Comparison of ENCODE assay signal across 24 cellular contexts in the genomic region with DNA sequence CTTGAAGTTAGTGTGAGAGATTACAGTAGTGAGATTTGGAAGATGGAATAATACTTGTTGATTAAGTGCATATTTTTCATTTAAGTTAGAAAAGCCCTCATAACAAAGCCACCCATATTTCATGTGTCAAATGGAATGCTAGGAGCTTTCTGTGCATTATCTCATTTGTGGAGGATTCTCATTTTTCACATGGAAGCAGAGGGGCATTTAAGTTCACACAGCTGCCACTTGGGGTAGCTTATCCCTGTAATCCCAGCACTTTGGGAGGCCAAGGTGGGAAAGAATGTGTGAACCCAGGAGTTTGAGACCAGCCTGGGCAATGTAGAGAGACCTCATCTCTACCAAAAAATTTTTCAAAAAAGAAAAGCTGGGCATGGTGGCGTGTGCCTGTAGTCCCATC. TPM values are rescaled to one million over a fixed set of nuclear protein-coding genes. Genes with fewer than 3 reads are reported as not detected.
DNase-seq lines count a peak whose midpoint lies in the region; ATAC-seq and TF ChIP-seq lines count a peak whose summit lies in the region.
"Had no signal": no experiment of that assay in that cellular context is flagged by ENCODE, and none has a peak within 500 bp of the region (broad histone marks: within the 10 kb centered on the region; RNA-seq: fewer than 3 reads in every experiment).

No MANE protein-coding gene starts in this region.

- H3K27me3 ChIP-seq in cardiac muscle cell (no peaks in the 10 kb centered on the region), gastrocnemius medialis (no peaks in the 10 kb centered on the region), upper lobe of right lung (no peaks in the 10 kb centered on the region)
- H3K27me3 ChIP-seq: neural progenitor cell had no signal

- TF ChIP-seq CTCF in cardiac muscle cell (IDR thresholded peaks at IDR 0.05; ENCODE audit: low read depth, low read length) (no peak), gastrocnemius medialis (IDR thresholded peaks at IDR 0.05 in 4 of 5, conservative IDR thresholded peaks at IDR 0.05 in 1 of 5) (no peak), upper lobe of right lung (IDR thresholded peaks at IDR 0.05) (no peak)

- H3K9me3 Mint-ChIP-seq in effector memory CD8-positive, alpha-beta T cell = no peaks in the 10 kb centered on the region
- H3K9me3 Mint-ChIP-seq: dendritic cell treated with granulocyte-macrophage colony-stimulating factor and Interleukin-4, amounts not matched to agents 40 ng/mL and 50 ng/mL, for 4 days; GM23338; neural progenitor cell; T-helper 2 cell treated with Interferon-gamma antibody and Interleukin-4, amounts not matched to agents 5 μg/mL and 100 μg/mL, for 36 hours had no signal

- H3K4me1 ChIP-seq in cardiac muscle cell (ENCODE audit: low read depth) (peaks cover 39% of the 10 kb centered on the region), gastrocnemius medialis (peaks cover 89 to 93% of the 10 kb centered on the region in 2 donors), upper lobe of right lung (peaks cover 49% of the 10 kb centered on the region)

- H3K4me1 Mint-ChIP-seq in effector memory CD8-positive, alpha-beta T cell (ENCODE audit: low read depth in 2 of 2) = peaks cover 58 to 71% of the 10 kb centered on the region in 2 donors

- H3K4me3 ChIP-seq in cardiac muscle cell = no peak overlapping the region
- H3K4me3 ChIP-seq in gastrocnemius medialis = no peak overlapping the region
- H3K4me3 ChIP-seq in upper lobe of right lung = no peak overlapping the region
- H3K4me3 ChIP-seq: GM12878, GM23338, neural progenitor cell had no signal

- TF ChIP-seq POLR2A in gastrocnemius medialis (IDR thresholded peaks at IDR 0.05) = no peak

- in situ Hi-C loops in gastrocnemius medialis (cut with MboI; ENCODE audit: low sequenced_read_pairs in 4 of 4) = loop anchor here in 1 of 4 donors (25.0 kb wide), 1 partner anchor 94 kb away; no protein-coding TSS in a partner anchor

- no peaks in the 10 kb centered on the region for H3K27me3 Mint-ChIP-seq in effector memory CD8-positive, alpha-beta T cell
- H3K27me3 Mint-ChIP-seq: dendritic cell treated with granulocyte-macrophage colony-stimulating factor and Interleukin-4, amounts not matched to agents 40 ng/mL and 50 ng/mL, for 4 days; progenitor cell of endocrine pancreas had no signal

- ATAC-seq in left cardiac atrium (no peak), gastrocnemius medialis (no peak), upper lobe of right lung (no peak), HG02981 (IDR thresholded peaks at IDR 0.05; ENCODE audit: unreplicated experiment) (no peak)
- no peak for ATAC-seq in effector memory CD8-positive, alpha-beta T cell (replicated peaks)
- ATAC-seq: GM12878, GM23338 had no signal

- peak overlapping the region; percentile 49 to 88 for H3K27ac Mint-ChIP-seq in effector memory CD8-positive, alpha-beta T cell
- H3K27ac Mint-ChIP-seq: dendritic cell treated with granulocyte-macrophage colony-stimulating factor and Interleukin-4, amounts not matched to agents 40 ng/mL and 50 ng/mL, for 4 days; GM23338; neural progenitor cell; progenitor cell of endocrine pancreas; T-helper 2 cell treated with Interferon-gamma antibody and Interleukin-4, amounts not matched to agents 5 μg/mL and 100 μg/mL, for 36 hours had no signal

- no peak overlapping the region for H3K4me3 Mint-ChIP-seq in effector memory CD8-positive, alpha-beta T cell
- H3K4me3 Mint-ChIP-seq: dendritic cell treated with granulocyte-macrophage colony-stimulating factor and Interleukin-4, amounts not matched to agents 40 ng/mL and 50 ng/mL, for 4 days; GM23338; neural progenitor cell; T-helper 2 cell treated with Interferon-gamma antibody and Interleukin-4, amounts not matched to agents 5 μg/mL and 100 μg/mL, for 36 hours had no signal

- H3K9me3 ChIP-seq in cardiac muscle cell (ENCODE audit: low read depth) = no peaks in the 10 kb centered on the region
- H3K9me3 ChIP-seq in gastrocnemius medialis = no peaks in the 10 kb centered on the region
- no peaks in the 10 kb centered on the region for H3K9me3 ChIP-seq in upper lobe of right lung
- H3K9me3 ChIP-seq: SK-N-SH had no signal

- intact Hi-C loops in left cardiac atrium (cut with DNase I) (loop anchor here in 1 of 2 donors (10.0 kb wide), 1 partner anchor 56 kb away; a partner anchor contains a TSS), gastrocnemius medialis (cut with DNase I; ENCODE audit: low total_unique reads) (no loop called here), upper lobe of right lung (cut with DNase I) (no loop called here)

- H3K36me3 ChIP-seq in cardiac muscle cell (no peaks in the 10 kb centered on the region), gastrocnemius medialis (no peaks in the 10 kb centered on the region), upper lobe of right lung (no peaks in the 10 kb centered on the region)
- H3K36me3 ChIP-seq: neural progenitor cell had no signal

- peaks cover 9% of the 10 kb centered on the region for H3K36me3 Mint-ChIP-seq in effector memory CD8-positive, alpha-beta T cell (ENCODE audit: insufficient read depth)

- H3K27ac ChIP-seq in cardiac muscle cell = peak overlapping the region; percentile 93
- H3K27ac ChIP-seq in gastrocnemius medialis = peak overlapping the region; percentile 80 to 99 (median 96)
- H3K27ac ChIP-seq in upper lobe of right lung = no peak overlapping the region
- H3K27ac ChIP-seq: neural progenitor cell, VCaP had no signal

- DNase-seq in cardiac muscle cell (ENCODE audit: low read depth in 1 of 2, low spot score in 1 of 2) (no peak), left cardiac atrium (no peak), NCI-H82 treated with DMSO at 0.1 percent for 48 hours (lab: John Stamatoyannopoulos, UW; ENCODE audit: unreplicated experiment) (peak; percentile 18), gastrocnemius medialis (no peak), upper lobe of right lung (no peak), NCI-H2171 treated with DMSO at 0.1 percent for 48 hours (lab: John Stamatoyannopoulos, UW) (no peak)
- DNase-seq in effector memory CD8-positive, alpha-beta T cell = no peak
- DNase-seq: ACHN; activated CD4-positive, alpha-beta T cell treated with anti-CD3 and anti-CD28 coated beads, Interleukin-2, amount 50 U/mL, for 1 hour; activated gamma-delta T cell treated with Interleukin-2 at 50 U/mL for 16 hours; aorta; caudate nucleus; KG1; NCI-H1417 treated with DMSO at 0.1 percent for 48 hours; NCI-H2107; SK-N-SH had no signal

RNA-seq across cellular contexts. Expression of a gene that starts 55.2 kb away (rescaled TPM):
- 62.3 and 68.1 TPM in 2 replicates for total RNA-seq in cardiac muscle cell
- 189 TPM in 2 replicates for polyA plus RNA-seq in cardiac muscle cell
- 100 to 1,000 TPM; 204 to 255 TPM for total RNA-seq in left cardiac atrium
- total RNA-seq in gastrocnemius medialis = 100 to 1,000 TPM; 102 to 190 (median 149) TPM
- 306 TPM for total RNA-seq in upper lobe of right lung
